ENCODE assay signal across 8 cellular contexts in genomic region chr11:17978553-17979287, GRCh38. TPM values are rescaled to one million over a fixed set of nuclear protein-coding genes. Genes with fewer than 3 reads are reported as not detected.
A peak's percentile ranks its signal among the peaks of the same experiment; 100 is the strongest.
DNase-seq lines count a peak whose midpoint lies in the region; ATAC-seq and TF ChIP-seq lines count a peak whose summit lies in the region.

No MANE protein-coding gene starts in this region.

- H3K9me2 ChIP-seq in Karpas-422 (replicated peaks; ENCODE audit: insufficient read depth, low read length) (no peaks in the 10 kb centered on the region), SU-DHL-6 (replicated peaks; ENCODE audit: insufficient read depth, low read length) (no peaks in the 10 kb centered on the region)

- H3K79me2 ChIP-seq in Karpas-422 (ENCODE audit: low read length), result no peaks in the 10 kb centered on the region
- H3K79me2 ChIP-seq in SU-DHL-6 (ENCODE audit: insufficient read depth, low read length), result no peaks in the 10 kb centered on the region

- H3K27me3 Mint-ChIP-seq in neural crest cell (ENCODE audit: low read depth), result no peaks in the 10 kb centered on the region

- H3K27ac ChIP-seq in Karpas-422 (ENCODE audit: low read length), result no peak overlapping the region
- H3K27ac ChIP-seq in SU-DHL-6 (ENCODE audit: low read depth, low read length), result no peak overlapping the region

- peak; percentile 32 to 35 for DNase-seq in activated T-cell treated with anti-CD3 and anti-CD28 coated beads, Interleukin-2, amount 50 U/mL, for 48 hours
- DNase-seq in activated T-cell treated with anti-CD3 and anti-CD28 coated beads, Interleukin-2, amount 50 U/mL, for 1 hour, result no peak
- peak; percentile 81 for DNase-seq in Karpas-422
- peak; percentile 50 for DNase-seq in neural crest cell (ENCODE audit: low read depth, low spot score)

- no peak overlapping the region for H2AFZ ChIP-seq in Karpas-422 (ENCODE audit: low read length)
- H2AFZ ChIP-seq in SU-DHL-6 (ENCODE audit: low read depth, low read length, severe bottlenecking), result no peak overlapping the region

- H3K36me3 Mint-ChIP-seq in neural crest cell (ENCODE audit: low read depth), result peaks cover 4% of the 10 kb centered on the region

- H3K4me1 Mint-ChIP-seq in neural crest cell, result no peaks in the 10 kb centered on the region

- peak; percentile 89 for TF ChIP-seq CTCF in SU-DHL-6 (IDR thresholded peaks at IDR 0.05; ENCODE audit: insufficient read depth, low read length, poor library complexity, severe bottlenecking)
- TF ChIP-seq CTCF in neural crest cell (conservative IDR thresholded peaks at IDR 0.05), result peak; percentile 77

- H3K4me1 ChIP-seq in Karpas-422 (ENCODE audit: low read length), result no peaks in the 10 kb centered on the region

- no peak overlapping the region for H3K9ac ChIP-seq in Karpas-422 (ENCODE audit: low read length)
- H3K9ac ChIP-seq in SU-DHL-6 (ENCODE audit: low read length), result no peak overlapping the region

- peak; percentile 85 for ATAC-seq in esophagus mucosa
- no peak for ATAC-seq in GM18870 (IDR thresholded peaks at IDR 0.05; ENCODE audit: unreplicated experiment)
- ATAC-seq in HG03457 (IDR thresholded peaks at IDR 0.05; ENCODE audit: unreplicated experiment), result no peak

- no peak overlapping the region for H3K27ac Mint-ChIP-seq in neural crest cell (ENCODE audit: unreplicated experiment)

- H3F3A ChIP-seq in SU-DHL-6 (ENCODE audit: insufficient read depth), result no peaks in the 10 kb centered on the region

- H3K4me3 ChIP-seq in Karpas-422 (ENCODE audit: low read length), result no peak overlapping the region
- H3K4me3 ChIP-seq in SU-DHL-6 (ENCODE audit: insufficient read depth, low read length, poor library complexity, severe bottlenecking), result no peak overlapping the region

- no peak overlapping the region for H3K4me3 Mint-ChIP-seq in neural crest cell

- no peaks in the 10 kb centered on the region for H3K9me3 ChIP-seq in Karpas-422 (ENCODE audit: low read length)
- H3K9me3 ChIP-seq in SU-DHL-6 (ENCODE audit: insufficient read depth, low read length), result no peaks in the 10 kb centered on the region

- H3K27me3 ChIP-seq in Karpas-422 (ENCODE audit: low read length), result no peaks in the 10 kb centered on the region
- no peaks in the 10 kb centered on the region for H3K27me3 ChIP-seq in SU-DHL-6 (ENCODE audit: low read length)

- H3K36me3 ChIP-seq in Karpas-422 (ENCODE audit: insufficient read depth, low read length) (peaks cover 19% of the 10 kb centered on the region), SU-DHL-6 (ENCODE audit: low read length) (no peaks in the 10 kb centered on the region)

- no peaks in the 10 kb centered on the region; the same call in 1 of the 2 replicates for H4K20me1 ChIP-seq in Karpas-422 (ENCODE audit: insufficient read depth, low read depth, low read length)
- no peaks in the 10 kb centered on the region for H4K20me1 ChIP-seq in SU-DHL-6 (ENCODE audit: low read depth, low read length)

- no peak overlapping the region for H3K4me2 ChIP-seq in Karpas-422 (ENCODE audit: low read depth, low read length, poor library complexity, severe bottlenecking)
- no peak overlapping the region for H3K4me2 ChIP-seq in SU-DHL-6 (ENCODE audit: low read depth, low read length, poor library complexity, severe bottlenecking)

- no peaks in the 10 kb centered on the region for H3K9me3 Mint-ChIP-seq in neural crest cell

RNA-seq across cellular contexts. Expression of gene SERGEF, which starts 34.1 kb away (rescaled TPM):
- total RNA-seq in Karpas-422 (2014; rRNA removed; shearing (Covaris generic); ENCODE audit: low replicate concordance), result 47.0 and 71.1 TPM in 2 replicates
- total RNA-seq in esophagus mucosa (17.1 TPM), neural crest cell (29.6 and 41.6 TPM in 2 replicates)
